In the genomic region with DNA sequence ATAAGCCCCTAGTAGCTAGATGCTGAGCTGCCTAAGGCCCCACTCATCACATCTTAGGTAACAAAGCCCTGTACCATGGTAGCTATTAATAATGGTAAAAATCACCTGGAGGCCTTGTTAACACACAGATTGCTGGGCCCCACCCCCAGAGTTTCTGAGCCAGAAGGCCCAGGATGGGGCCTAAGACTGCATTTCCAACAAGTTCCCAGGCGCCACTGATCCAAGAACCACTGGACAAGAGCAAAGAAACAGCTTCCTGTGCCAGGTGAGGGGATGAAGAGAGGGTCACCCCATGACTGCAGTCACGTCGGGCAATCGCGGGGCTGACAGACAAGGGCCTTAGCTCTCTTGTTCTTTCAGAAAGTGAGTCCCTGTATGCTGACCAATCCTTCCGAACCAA, we compare ENCODE assay signal across 35 cellular contexts. TPM values are rescaled to one million over a fixed set of nuclear protein-coding genes. Genes with fewer than 3 reads are reported as not detected.
"Had no signal": no experiment of that assay in that cellular context is flagged by ENCODE, and none has a peak within 500 bp of the region (broad histone marks: within the 10 kb centered on the region; RNA-seq: fewer than 3 reads in every experiment).

No MANE protein-coding gene starts in this region.

- H3K9me3 Mint-ChIP-seq: activated CD4-positive, alpha-beta T cell treated with anti-CD3 and anti-CD28 coated beads, Interleukin-2, amount 10 ng/mL, durations not matched to agents 7 days and 5 days; activated T-cell treated with anti-CD3 and anti-CD28 coated beads, Interleukin-2, amount 50 U/mL, for 24 hours; activated T-cell treated with anti-CD3 and anti-CD28 coated beads, Interleukin-2, amount 50 U/mL, for 72 hours; T-helper 2 cell treated with Interferon-gamma antibody and Interleukin-4, amounts not matched to agents 5 μg/mL and 100 μg/mL, for 36 hours had no signal

- FAIRE-seq: astrocyte, bronchial epithelial cell, colon had no signal

- H3K4me1 Mint-ChIP-seq: T-helper 17 cell had no signal

- H3K9me3 ChIP-seq: gastrocnemius medialis, heart left ventricle had no signal

- H3K27ac ChIP-seq: brain microvascular endothelial cell, foreskin keratinocyte, gastrocnemius medialis, heart left ventricle, WERI-Rb-1 had no signal

- H3K27me3 ChIP-seq: brain microvascular endothelial cell, foreskin keratinocyte, gastrocnemius medialis, heart left ventricle had no signal

- DNase-seq: activated B cell treated with CpG ODN at 0.5 μM for 24 hours; activated CD4-positive, alpha-beta memory T cell treated with anti-CD3 and anti-CD28 coated beads, Interleukin-2, amount 10 ng/mL, durations not matched to agents 7 days and 5 days; activated CD4-positive, alpha-beta T cell treated with anti-CD3 and anti-CD28 coated beads for 36 hours; activated CD4-positive, alpha-beta T cell treated with anti-CD3 and anti-CD28 coated beads, Interleukin-2, amount 10 ng/mL, durations not matched to agents 7 days and 5 days; activated CD4-positive, alpha-beta T cell treated with anti-CD3 and anti-CD28 coated beads, Interleukin-2, amount 50 U/mL, for 4 hours; activated CD8-positive, alpha-beta memory T cell treated with anti-CD3 and anti-CD28 coated beads, Interleukin-2, amount 50 U/mL, for 48 hours; activated gamma-delta T cell; activated naive CD4-positive, alpha-beta T cell; activated naive CD4-positive, alpha-beta T cell treated with anti-CD3 and anti-CD28 coated beads, Interleukin-2, amount 50 U/mL, for 16 hours; activated T-cell treated with anti-CD3 and anti-CD28 coated beads for 4 hours; activated T-cell treated with anti-CD3 and anti-CD28 coated beads, Interleukin-2, amount 50 U/mL, for 24 hours; activated T-cell treated with anti-CD3 and anti-CD28 coated beads, Interleukin-2, amount 50 U/mL, for 72 hours; amniotic stem cell; anterior cingulate cortex; brain microvascular endothelial cell; caudate nucleus; effector memory CD4-positive, alpha-beta T cell; endodermal cell; foreskin keratinocyte; gastrocnemius medialis; glutamatergic neuron; T-helper 1 cell; T-helper 17 cell; T1000; WERI-Rb-1 had no signal

- H3K27me3 Mint-ChIP-seq: activated B cell treated with CpG ODN at 0.5 μM for 24 hours; activated CD4-positive, alpha-beta T cell treated with anti-CD3 and anti-CD28 coated beads, Interleukin-2, amount 10 ng/mL, durations not matched to agents 7 days and 5 days; activated naive CD8-positive, alpha-beta T cell had no signal

- H3K36me3 Mint-ChIP-seq: activated naive CD8-positive, alpha-beta T cell had no signal

- H3K27ac Mint-ChIP-seq: activated B cell treated with CpG ODN at 0.5 μM for 24 hours; activated CD4-positive, alpha-beta memory T cell treated with anti-CD3 and anti-CD28 coated beads, Interleukin-2, amount 10 ng/mL, durations not matched to agents 7 days and 5 days; activated CD4-positive, alpha-beta T cell treated with anti-CD3 and anti-CD28 coated beads for 36 hours; activated CD4-positive, alpha-beta T cell treated with anti-CD3 and anti-CD28 coated beads, Interleukin-2, amount 10 ng/mL, durations not matched to agents 7 days and 5 days; activated naive CD8-positive, alpha-beta T cell; activated T-cell treated with anti-CD3 and anti-CD28 coated beads, Interleukin-2, amount 50 U/mL, for 24 hours; activated T-cell treated with anti-CD3 and anti-CD28 coated beads, Interleukin-2, amount 50 U/mL, for 72 hours; endodermal cell; T-helper 17 cell had no signal

- H3K4me3 ChIP-seq: gastrocnemius medialis, heart left ventricle had no signal

- H3K4me3 Mint-ChIP-seq: activated B cell treated with CpG ODN at 0.5 μM for 24 hours; activated CD4-positive, alpha-beta memory T cell treated with anti-CD3 and anti-CD28 coated beads, Interleukin-2, amount 10 ng/mL, durations not matched to agents 7 days and 5 days; activated CD4-positive, alpha-beta T cell treated with anti-CD3 and anti-CD28 coated beads for 36 hours; activated CD4-positive, alpha-beta T cell treated with anti-CD3 and anti-CD28 coated beads, Interleukin-2, amount 10 ng/mL, durations not matched to agents 7 days and 5 days; activated naive CD8-positive, alpha-beta T cell; activated T-cell treated with anti-CD3 and anti-CD28 coated beads, Interleukin-2, amount 50 U/mL, for 24 hours; activated T-cell treated with anti-CD3 and anti-CD28 coated beads, Interleukin-2, amount 50 U/mL, for 72 hours; endodermal cell; T-helper 17 cell; T-helper 2 cell treated with Interferon-gamma antibody and Interleukin-4, amounts not matched to agents 5 μg/mL and 100 μg/mL, for 36 hours had no signal

RNA-seq across cellular contexts. Expression of a gene that starts 46.8 kb away (rescaled TPM):
- total RNA-seq: activated B cell treated with CpG ODN at 0.5 μM for 24 hours; activated CD4-positive, alpha-beta memory T cell treated with anti-CD3 and anti-CD28 coated beads, Interleukin-2, amount 10 ng/mL, durations not matched to agents 7 days and 5 days; activated CD4-positive, alpha-beta T cell treated with anti-CD3 and anti-CD28 coated beads for 36 hours; activated CD4-positive, alpha-beta T cell treated with anti-CD3 and anti-CD28 coated beads, Interleukin-2, amount 10 ng/mL, durations not matched to agents 7 days and 5 days; activated T-cell treated with anti-CD3 and anti-CD28 coated beads, Interleukin-2, amount 50 U/mL, for 72 hours; astrocyte; bronchial epithelial cell; chondrocyte; dermis microvascular lymphatic vessel endothelial cell; endodermal cell; epithelial cell of proximal tubule; esophagus mucosa; foreskin keratinocyte; gastrocnemius medialis; T-helper 17 cell had no signal
- polyA plus RNA-seq: foreskin keratinocyte, heart left ventricle had no signal
